ENCODE assay signal across 9 cellular contexts in the genomic region with DNA sequence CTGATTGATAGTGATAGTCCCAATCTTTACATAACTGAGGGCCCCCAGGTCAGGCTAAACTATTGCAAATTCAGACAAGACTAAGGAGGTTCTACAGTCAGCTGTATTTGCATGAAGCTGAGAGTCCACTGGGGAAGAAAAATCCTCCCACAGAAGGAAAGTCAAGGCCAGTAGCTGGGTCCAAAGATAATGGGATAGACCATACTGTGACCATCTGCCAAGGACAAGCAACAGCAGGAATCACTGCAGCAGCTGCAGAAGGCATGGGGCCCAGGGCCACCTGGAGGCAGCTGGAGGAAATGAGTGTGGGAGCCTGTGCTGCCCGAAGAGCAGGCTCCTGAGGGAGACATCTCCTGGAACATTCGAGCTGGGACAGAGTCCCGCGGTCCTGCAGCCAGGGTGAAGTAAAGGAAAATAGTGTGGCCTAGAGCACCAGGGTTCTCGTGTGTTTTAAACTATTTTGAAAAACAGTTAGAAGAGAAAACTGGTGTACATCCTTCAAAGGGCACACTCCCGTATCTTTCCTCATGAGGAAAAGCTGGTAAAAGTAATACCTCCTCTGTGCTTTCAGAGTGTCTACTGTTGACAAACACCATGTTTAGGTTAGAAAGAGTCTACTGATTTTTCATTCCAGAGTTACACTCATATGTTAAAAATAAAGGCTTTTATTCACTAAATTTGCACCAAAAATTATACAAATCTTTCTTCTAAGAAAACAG. TPM values are rescaled to one million over a fixed set of nuclear protein-coding genes. Genes with fewer than 3 reads are reported as not detected.
A peak's percentile ranks its signal among the peaks of the same experiment; 100 is the strongest.
DNase-seq lines count a peak whose midpoint lies in the region; ATAC-seq and TF ChIP-seq lines count a peak whose summit lies in the region.
"Had no signal": no experiment of that assay in that cellular context is flagged by ENCODE, and none has a peak within 500 bp of the region (broad histone marks: within the 10 kb centered on the region; RNA-seq: fewer than 3 reads in every experiment).

No MANE protein-coding gene starts in this region.

- no peaks in the 10 kb centered on the region for H3K36me3 ChIP-seq in thoracic aorta

- H3K27me3 ChIP-seq in thoracic aorta (replicated peaks; ENCODE audit: insufficient read depth), result no peaks in the 10 kb centered on the region

- peaks cover 3 to 27% of the 10 kb centered on the region in 2 donors for H3K4me1 ChIP-seq in thoracic aorta (ENCODE audit: control insufficient read depth in 1 of 2, low read depth in 2 of 2)

- ATAC-seq in HG03280 (IDR thresholded peaks at IDR 0.05; ENCODE audit: unreplicated experiment), result peak; percentile 48
- ATAC-seq in thoracic aorta (ENCODE audit: insufficient number of reproducible peaks, low FRiP score, low read depth), result no peak
- ATAC-seq in HG03025 (IDR thresholded peaks at IDR 0.05; ENCODE audit: low FRiP score, unreplicated experiment), result no peak

- peak; percentile 55 for TF ChIP-seq CTCF in thoracic aorta (IDR thresholded peaks at IDR 0.05)

- H3K9me3 ChIP-seq in thoracic aorta, result no peaks in the 10 kb centered on the region

- peak overlapping the region; percentile 69 for H3K27ac ChIP-seq in caudate nucleus (ENCODE audit: low read depth, low read length)
- H3K27ac ChIP-seq in thoracic aorta, result no peak overlapping the region
- H3K27ac ChIP-seq: epithelial cell of prostate had no signal

- peak; percentile 23 for DNase-seq in stimulated activated CD4-positive, alpha-beta T cell treated with anti-CD3 and anti-CD28 coated beads, Interleukin-15, amount 100 ng/mL, for 24 hours
- no peak for DNase-seq in stimulated activated CD4-positive, alpha-beta T cell treated with anti-CD3 and anti-CD28 coated beads, Interleukin-4, amount 100 ng/mL, for 1 hour
- DNase-seq in NOMO-1 treated with DMSO at 0.1 percent for 48 hours (lab: John Stamatoyannopoulos, UW; ENCODE audit: unreplicated experiment) (peak; percentile 44), caudate nucleus (lab: John Stamatoyannopoulos, UW) (peak in 48 of 61 donors; percentile 5 to 71 (median 38)), kidney tubule cell (ENCODE audit: low spot score) (peak; percentile 77), thoracic aorta (ENCODE audit: low spot score) (no peak)

- H3K4me3 ChIP-seq in thoracic aorta, result no peak overlapping the region

RNA-seq across cellular contexts. Expression of gene TMEM212, which starts 13.1 kb away (rescaled TPM):
- total RNA-seq in thoracic aorta, result not detected

RNA-seq across cellular contexts. Expression of gene PLD1, which starts 19.7 kb away (rescaled TPM):
- 10 to 100 TPM; 51.3 to 95.2 TPM for total RNA-seq in thoracic aorta

Comparison
In these comparisons a context has a peak if more than half of its experiments do, and no peak if none do; other contexts are left out.
1. DNase-seq: peak in stimulated activated CD4-positive, alpha-beta T cell treated with anti-CD3 and anti-CD28 coated beads, Interleukin-15, amount 100 ng/mL, for 24 hours (single experiment), NOMO-1 treated with DMSO at 0.1 percent for 48 hours (single experiment), caudate nucleus (48 of 61) and kidney tubule cell (single experiment); none in stimulated activated CD4-positive, alpha-beta T cell treated with anti-CD3 and anti-CD28 coated beads, Interleukin-4, amount 100 ng/mL, for 1 hour (single experiment) and thoracic aorta (single experiment).